Comparison of ENCODE assay signal across 24 cellular contexts in genomic region chr17:10812674-10813073, GRCh38. TPM values are rescaled to one million over a fixed set of nuclear protein-coding genes. Genes with fewer than 3 reads are reported as not detected.
A peak's percentile ranks its signal among the peaks of the same experiment; 100 is the strongest.
DNase-seq lines count a peak whose midpoint lies in the region; ATAC-seq and TF ChIP-seq lines count a peak whose summit lies in the region.
"Had no signal": no experiment of that assay in that cellular context is flagged by ENCODE, and none has a peak within 500 bp of the region (broad histone marks: within the 10 kb centered on the region; RNA-seq: fewer than 3 reads in every experiment).

No MANE protein-coding gene starts in this region.

- peak; percentile 95 for ATAC-seq in Right ventricle myocardium superior (ENCODE audit: poor library complexity)
- peak; percentile 28 for ATAC-seq in esophagus mucosa
- ATAC-seq in left lobe of liver = peak; percentile 85
- no peak for ATAC-seq in HG02840 (IDR thresholded peaks at IDR 0.05; ENCODE audit: low FRiP score, unreplicated experiment)
- ATAC-seq: PC-3 had no signal

- H3K4me1 ChIP-seq in right atrium auricular region (peaks cover 0 to 5% of the 10 kb centered on the region in 2 donors), transverse colon (peaks cover 3 to 41% (median 29%) of the 10 kb centered on the region in 4 donors)
- H3K4me1 ChIP-seq: SJSA1 had no signal

- H3K9me3 ChIP-seq in right atrium auricular region (no peaks in the 10 kb centered on the region), transverse colon (no peaks in the 10 kb centered on the region)
- H3K9me3 ChIP-seq: SJSA1 had no signal

- in situ Hi-C loops in transverse colon (cut with MboI; ENCODE audit: low pct_ligation_motif_present in 1 of 4, low pct_unique_long_range_greater_than_20kb in 1 of 4, low sequenced_read_pairs in 3 of 4) = no loop called here

- whole genome bisulfite sequencing in transverse colon (ENCODE audit: low coverage in 1 of 2), 2 donors = 61% methylated on average over 5 of the region's 5 CpGs; no CpG with 5 or more reads in 1 of the 2 donors

- no peak overlapping the region for H3K27ac ChIP-seq in right atrium auricular region
- peak overlapping the region; percentile 64 to 83 (median 80) for H3K27ac ChIP-seq in transverse colon
- H3K27ac ChIP-seq: SJSA1 had no signal

- TF ChIP-seq CTCF in right atrium auricular region (IDR thresholded peaks at IDR 0.05) = no peak
- TF ChIP-seq CTCF in transverse colon (IDR thresholded peaks at IDR 0.05) = no peak

- H3K4me3 ChIP-seq in right atrium auricular region = no peak overlapping the region
- no peak overlapping the region for H3K4me3 ChIP-seq in transverse colon
- H3K4me3 ChIP-seq: SJSA1 had no signal

- intact Hi-C loops in Right ventricle myocardium superior (cut with DNase I) (no loop called here), transverse colon (cut with DNase I; ENCODE audit: low total_unique reads) (loop anchor here (5.0 kb wide), 1 partner anchor 1355 kb away; no protein-coding TSS in a partner anchor)

- no peak for TF ChIP-seq POLR2A in transverse colon (IDR thresholded peaks at IDR 0.05)

- DNase-seq in Right ventricle myocardium superior = peak; percentile 73
- DNase-seq in right atrium auricular region (ENCODE audit: low spot score) = no peak
- peak; percentile 66 for DNase-seq in left lobe of liver (ENCODE audit: low spot score)
- peak; percentile 92 for DNase-seq in transverse colon
- DNase-seq in NCI-H345 treated with DMSO at 0.1 percent for 48 hours (lab: John Stamatoyannopoulos, UW; ENCODE audit: unreplicated experiment) = no peak
- DNase-seq in NCI-H2107 (lab: John Stamatoyannopoulos, UW) = no peak
- DNase-seq: 8988T; CD4-positive, CD25-positive, alpha-beta regulatory T cell; COR-L47; DMS 273 treated with DMSO at 0.1 percent for 48 hours; DND-41; Kasumi-1; MM.1S; NCI-H1092 treated with DMSO at 0.1 percent for 48 hours; NCI-H2081 treated with DMSO at 0.1 percent for 48 hours; NCI-H510A treated with DMSO at 0.1 percent for 48 hours; NCI-H82; PC-3 had no signal

- no peaks in the 10 kb centered on the region for H3K27me3 ChIP-seq in right atrium auricular region
- no peaks in the 10 kb centered on the region for H3K27me3 ChIP-seq in transverse colon
- H3K27me3 ChIP-seq: SJSA1 had no signal

- TF ChIP-seq EP300 in transverse colon (IDR thresholded peaks at IDR 0.05; ENCODE audit: low read depth) = no peak

- no peaks in the 10 kb centered on the region for H3K36me3 ChIP-seq in right atrium auricular region
- no peaks in the 10 kb centered on the region for H3K36me3 ChIP-seq in transverse colon
- H3K36me3 ChIP-seq: SJSA1 had no signal

RNA-seq across cellular contexts. Expression of gene TMEM238L, which starts 8.8 kb away (rescaled TPM):
- not detected for total RNA-seq in Right ventricle myocardium superior
- total RNA-seq in right atrium auricular region = not detected
- 2.3 TPM for total RNA-seq in esophagus mucosa
- not detected for total RNA-seq in left lobe of liver
- total RNA-seq in transverse colon = 10 to 100 TPM; 34.4 to 66.5 (median 42.5) TPM
- total RNA-seq: B cell; CD4-positive, CD25-positive, alpha-beta regulatory T cell; G401; HT1080; PC-3; SJSA1 had no signal

RNA-seq across cellular contexts. Expression of gene PIRT, which starts 25.2 kb away (rescaled TPM):
- total RNA-seq in Right ventricle myocardium superior = not detected
- total RNA-seq in right atrium auricular region = not detected
- total RNA-seq in esophagus mucosa = not detected
- total RNA-seq in left lobe of liver = not detected
- total RNA-seq in transverse colon = 1 to 10 TPM in 3 of 4 donors, not detected in 1; 2.4 to 6.4 (median 2.5) TPM
- total RNA-seq: B cell; CD4-positive, CD25-positive, alpha-beta regulatory T cell; G401; HT1080; PC-3; SJSA1 had no signal

Comparison
In these comparisons a context has a peak if more than half of its experiments do, and no peak if none do; other contexts are left out.
1. DNase-seq: peak in Right ventricle myocardium superior (single experiment), left lobe of liver (single experiment) and transverse colon (single experiment); none in right atrium auricular region (single experiment), NCI-H345 treated with DMSO at 0.1 percent for 48 hours (single experiment) and NCI-H2107 (single experiment).
2. H3K27ac ChIP-seq: peak in transverse colon (4 of 4); none in right atrium auricular region (0 of 2).
3. RNA of gene TMEM238L, which starts 8.8 kb away (total RNA-seq): 34.4 to 66.5 TPM in transverse colon; 2.3 TPM in esophagus mucosa (single experiment), not detected in left lobe of liver (single experiment), not detected in Right ventricle myocardium superior (single experiment) and not detected in right atrium auricular region; every median in the first group is over 10 times any median in the second.